ENCODE assay signal across 29 cellular contexts in the genomic region with DNA sequence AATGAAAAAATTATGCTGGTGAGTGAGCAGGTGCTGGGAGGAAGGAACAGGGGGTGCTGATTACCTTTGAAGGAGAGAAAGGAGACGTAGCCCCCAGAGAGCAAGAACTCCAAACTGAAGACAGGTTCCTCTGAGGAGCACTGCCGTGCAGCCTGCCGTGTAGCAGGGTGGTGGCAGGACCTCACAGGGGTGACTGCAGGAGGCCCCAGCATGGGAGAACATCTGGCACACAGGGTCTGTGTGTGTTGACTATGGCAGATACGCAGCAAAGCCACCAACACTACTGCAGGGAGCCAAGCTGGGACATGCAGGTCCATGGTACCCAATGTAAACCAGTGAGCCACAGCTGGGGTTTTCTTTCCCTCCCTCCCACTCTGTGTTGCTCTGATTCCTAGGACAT.
"Had no signal": no experiment of that assay in that cellular context is flagged by ENCODE, and none has a peak within 500 bp of the region (broad histone marks: within the 10 kb centered on the region; RNA-seq: fewer than 3 reads in every experiment).

No MANE protein-coding gene starts in this region.

- H3K4me3 ChIP-seq: ovary, psoas muscle, right lobe of liver, sigmoid colon, stomach, thoracic aorta, thyroid gland, tibial nerve, upper lobe of left lung, uterus had no signal

- H3K4me1 Mint-ChIP-seq: natural killer cell; nephron progenitor cell; stimulated activated effector memory CD8-positive, alpha-beta T cell treated with anti-CD3 and anti-CD28 coated beads, Interleukin-12 subunit alpha, Interleukin-12 subunit beta, amount 100 ng/mL, for 72 hours; stimulated activated naive B cell treated with anti-CD40 and anti-IgM and Interleukin-4, amounts not matched to agents 10 μg/mL and 1 μg/mL and 100 μg/mL, for 72 hours had no signal

- H3K79me2 ChIP-seq: parathyroid adenoma had no signal

- H3K27ac Mint-ChIP-seq: naive thymus-derived CD4-positive, alpha-beta T cell; natural killer cell; nephron progenitor cell; progenitor cell of endocrine pancreas; stimulated activated effector memory CD8-positive, alpha-beta T cell treated with anti-CD3 and anti-CD28 coated beads, Interleukin-12 subunit alpha, Interleukin-12 subunit beta, amount 100 ng/mL, for 72 hours; stimulated activated naive B cell treated with anti-CD40 and anti-IgM and Interleukin-4, amounts not matched to agents 10 μg/mL and 1 μg/mL and 100 μg/mL, for 72 hours; stimulated activated naive CD8-positive, alpha-beta T cell treated with anti-CD3 and anti-CD28 coated beads, Interleukin-15, Interleukin-2, amounts not matched to agents 100 ng/mL and 50 ng/mL, for 24 hours had no signal

- H3K9ac ChIP-seq: parathyroid adenoma had no signal

- DNase-seq: naive thymus-derived CD4-positive, alpha-beta T cell; natural killer cell; nephron progenitor cell; occipital lobe; ovary; posterior cingulate gyrus; psoas muscle; right cardiac atrium; right lobe of liver; sigmoid colon; small intestine; stimulated activated CD4-positive, alpha-beta T cell treated with anti-CD3 and anti-CD28 coated beads, Interleukin-15, amount 100 ng/mL, for 24 hours; stimulated activated CD4-positive, alpha-beta T cell treated with anti-CD3 and anti-CD28 coated beads, Interleukin-2, amount 100 ng/mL, for 24 hours; stimulated activated CD4-positive, alpha-beta T cell treated with anti-CD3 and anti-CD28 coated beads, Interleukin-2, amount 100 ng/mL, for 48 hours; stimulated activated CD4-positive, alpha-beta T cell treated with anti-CD3 and anti-CD28 coated beads, Interleukin-4, amount 100 ng/mL, for 24 hours; stimulated activated naive B cell treated with anti-CD40 and anti-IgM and Interleukin-4, amounts not matched to agents 10 μg/mL and 1 μg/mL and 100 μg/mL, for 72 hours; stimulated activated naive CD4-positive, alpha-beta T cell treated with Interleukin-2 at 50 U/mL for 16 hours; stomach; thyroid gland; trophoblast cell; uterus had no signal

- H3K9me3 Mint-ChIP-seq: nephron progenitor cell; neural crest cell; stimulated activated effector memory CD8-positive, alpha-beta T cell treated with anti-CD3 and anti-CD28 coated beads, Interleukin-12 subunit alpha, Interleukin-12 subunit beta, amount 100 ng/mL, for 72 hours had no signal

- H3K9me3 ChIP-seq: ovary, psoas muscle, right lobe of liver, sigmoid colon, stomach, thoracic aorta, thyroid gland, tibial nerve, upper lobe of left lung, uterus had no signal

- H3K27me3 ChIP-seq: ovary, right lobe of liver, sigmoid colon, stomach, thyroid gland, tibial nerve, upper lobe of left lung, uterus had no signal

- H3K4me1 ChIP-seq: parathyroid adenoma, psoas muscle, right lobe of liver, sigmoid colon, stomach, thyroid gland, upper lobe of left lung, uterus had no signal

- H3K36me3 Mint-ChIP-seq: naive thymus-derived CD4-positive, alpha-beta T cell; natural killer cell; stimulated activated effector memory CD8-positive, alpha-beta T cell treated with anti-CD3 and anti-CD28 coated beads, Interleukin-12 subunit alpha, Interleukin-12 subunit beta, amount 100 ng/mL, for 72 hours; stimulated activated naive B cell treated with anti-CD40 and anti-IgM and Interleukin-4, amounts not matched to agents 10 μg/mL and 1 μg/mL and 100 μg/mL, for 72 hours had no signal

- H3K27ac ChIP-seq: ovary, parathyroid adenoma, psoas muscle, right lobe of liver, sigmoid colon, stomach, thoracic aorta, thyroid gland, upper lobe of left lung, uterus had no signal

- ATAC-seq: naive thymus-derived CD4-positive, alpha-beta T cell; natural killer cell; psoas muscle; right cardiac atrium; right lobe of liver; stimulated activated effector memory CD8-positive, alpha-beta T cell treated with anti-CD3 and anti-CD28 coated beads, Interleukin-12 subunit alpha, Interleukin-12 subunit beta, amount 100 ng/mL, for 72 hours; stimulated activated naive B cell treated with anti-CD40 and anti-IgM and Interleukin-4, amounts not matched to agents 10 μg/mL and 1 μg/mL and 100 μg/mL, for 72 hours had no signal

- H3K4me3 Mint-ChIP-seq: naive thymus-derived CD4-positive, alpha-beta T cell; natural killer cell; nephron progenitor cell; neural crest cell; stimulated activated effector memory CD8-positive, alpha-beta T cell treated with anti-CD3 and anti-CD28 coated beads, Interleukin-12 subunit alpha, Interleukin-12 subunit beta, amount 100 ng/mL, for 72 hours; stimulated activated naive B cell treated with anti-CD40 and anti-IgM and Interleukin-4, amounts not matched to agents 10 μg/mL and 1 μg/mL and 100 μg/mL, for 72 hours; stimulated activated naive CD8-positive, alpha-beta T cell treated with anti-CD3 and anti-CD28 coated beads, Interleukin-15, Interleukin-2, amounts not matched to agents 100 ng/mL and 50 ng/mL, for 24 hours had no signal

- H2AFZ ChIP-seq: parathyroid adenoma had no signal

- H3K36me3 ChIP-seq: ovary, right lobe of liver, sigmoid colon, stomach, thoracic aorta, thyroid gland, tibial nerve, upper lobe of left lung, uterus had no signal
